In the genomic region with DNA sequence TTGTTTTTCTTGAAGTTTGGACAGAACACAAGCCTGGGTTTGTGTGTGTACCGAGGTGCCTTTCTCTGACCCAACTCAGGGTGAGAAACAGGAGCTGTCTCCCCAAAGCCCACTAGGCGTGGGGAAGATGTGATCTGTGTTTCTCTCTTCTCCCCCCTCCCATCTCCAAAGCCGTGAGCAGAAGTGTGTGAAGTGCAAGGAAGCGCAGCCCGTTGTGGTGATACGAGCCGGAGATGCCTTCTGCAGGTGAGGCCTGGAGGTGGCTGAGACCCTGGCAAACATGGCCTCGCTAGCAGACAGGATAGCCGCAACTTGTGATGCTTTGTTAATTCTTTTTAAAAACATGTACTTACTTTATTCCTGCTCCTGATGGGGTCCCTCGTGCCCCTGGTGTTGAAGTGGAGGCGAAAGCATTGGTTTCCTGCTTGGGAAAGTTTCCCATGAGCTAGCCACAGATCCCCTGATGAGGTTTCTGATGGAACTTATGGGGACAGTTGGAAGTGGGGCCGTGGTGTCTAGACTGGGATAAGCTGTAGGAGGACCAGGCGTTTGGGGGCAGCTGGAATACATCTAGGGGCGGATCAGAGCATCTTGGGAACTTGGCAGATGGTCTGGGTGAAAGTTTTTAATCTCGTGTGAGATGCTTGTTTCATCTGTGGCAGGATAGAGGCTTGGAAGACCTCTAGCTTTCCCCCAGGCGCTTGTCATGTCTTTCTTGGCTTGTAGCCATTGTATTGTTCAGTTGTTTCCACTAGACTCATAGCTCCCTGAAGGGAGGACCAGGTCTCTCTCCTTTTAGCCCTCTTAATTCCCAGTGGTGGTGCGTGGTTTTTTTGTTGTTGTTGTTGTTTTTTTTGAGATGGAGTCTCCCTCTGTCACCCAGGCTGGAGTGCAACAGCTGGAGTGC, we compare ENCODE assay signal across 9 cellular contexts. TPM values are rescaled to one million over a fixed set of nuclear protein-coding genes. Genes with fewer than 3 reads are reported as not detected.
DNase-seq lines count a peak whose midpoint lies in the region; ATAC-seq, FAIRE-seq and TF ChIP-seq lines count a peak whose summit lies in the region.
"Had no signal": no experiment of that assay in that cellular context is flagged by ENCODE, and none has a peak within 500 bp of the region (broad histone marks: within the 10 kb centered on the region; RNA-seq: fewer than 3 reads in every experiment).

No MANE protein-coding gene starts in this region.

- FAIRE-seq in keratinocyte (lab: Jason Lieb, UNC) = no peak
- FAIRE-seq: G401.6 had no signal

- intact Hi-C loops in activated CD4-positive, alpha-beta T cell treated with anti-CD3 and anti-CD28 coated beads, Interleukin-2, amount 10 ng/mL, durations not matched to agents 24 days and 14 days (cut with micrococcal nuclease) = loop anchor here (1.0 kb wide), 2 partner anchors 30 to 137 kb away; partner anchors contain the start of gene ZC3H18
- intact Hi-C loops in activated CD8-positive, alpha-beta T cell treated with anti-CD3 and anti-CD28 coated beads for 36 hours (cut with micrococcal nuclease) = no loop called here
- intact Hi-C loops in testis (cut with DNase I; ENCODE audit: low total_unique reads) = no loop called here

- H3K27ac ChIP-seq in keratinocyte (ENCODE audit: control insufficient read depth, insufficient read depth, low read length) (peak overlapping the region; percentile 58), testis (peak overlapping the region in 1 of 2 donors; percentile 22)

- CTCF ChIA-PET in activated CD8-positive, alpha-beta T cell treated with anti-CD3 and anti-CD28 coated beads for 36 hours (lab: Charles Lee) = interaction anchor here (0.8 to 1.9 kb wide), 4 partner anchors 10 to 36 kb away, joined by 3 to 9 read pairs (median 4); no protein-coding TSS in a partner anchor

- no peak for DNase-seq in activated CD4-positive, alpha-beta T cell treated with anti-CD3 and anti-CD28 coated beads, Interleukin-2, amount 10 ng/mL, durations not matched to agents 24 days and 14 days
- no peak for DNase-seq in activated CD4-positive, alpha-beta T cell treated with anti-CD3 and anti-CD28 coated beads, Interleukin-2, amount 50 U/mL, for 4 hours
- DNase-seq in activated CD8-positive, alpha-beta T cell treated with anti-CD3 and anti-CD28 coated beads for 36 hours = no peak
- DNase-seq in keratinocyte (ENCODE audit: low read depth, low spot score) (no peak), testis (no peak), dedifferentiated amniotic fluid mesenchymal stem cell (ENCODE audit: extremely low spot score) (no peak), GDM1 (lab: John Stamatoyannopoulos, UW) (no peak), NCI-H1436 treated with DMSO at 0.1 percent for 48 hours (lab: John Stamatoyannopoulos, UW) (no peak)

- peak overlapping the region; percentile 91 for H3K4me2 ChIP-seq in keratinocyte (ENCODE audit: control insufficient read depth, extremely low read depth, insufficient read depth, low read depth, low read length)

- H4K20me1 ChIP-seq in keratinocyte (ENCODE audit: control insufficient read depth, extremely low read depth, insufficient read depth, low read length) = no peaks in the 10 kb centered on the region

- H3K4me1 ChIP-seq in keratinocyte (ENCODE audit: control insufficient read depth, extremely low read depth, insufficient read depth, low read length) (peaks cover 9% of the 10 kb centered on the region), testis (peaks cover 25% of the 10 kb centered on the region)

- H3K4me3 ChIP-seq in keratinocyte (ENCODE audit: control insufficient read depth in 2 of 3, extremely low read depth in 1 of 3, insufficient read depth in 2 of 3, low read depth in 1 of 3, low read length in 3 of 3) = peak overlapping the region; percentile 92 to 97 (median 95)
- H3K4me3 ChIP-seq in testis = peak overlapping the region; percentile 92 to 98

- H3K9me1 ChIP-seq in keratinocyte (ENCODE audit: control insufficient read depth, extremely low read depth, insufficient read depth, low read length) = no peaks in the 10 kb centered on the region

- H3K9me3 ChIP-seq in keratinocyte (ENCODE audit: control insufficient read depth, low read depth, low read length) = no peaks in the 10 kb centered on the region
- no peaks in the 10 kb centered on the region for H3K9me3 ChIP-seq in testis

- peak overlapping the region; percentile 85 for H3K9ac ChIP-seq in keratinocyte (ENCODE audit: control insufficient read depth, extremely low read depth, insufficient read depth, low read length)

- H3K27me3 Mint-ChIP-seq in activated CD4-positive, alpha-beta T cell treated with anti-CD3 and anti-CD28 coated beads, Interleukin-2, amount 10 ng/mL, durations not matched to agents 24 days and 14 days = no peaks in the 10 kb centered on the region
- no peaks in the 10 kb centered on the region for H3K27me3 Mint-ChIP-seq in activated CD8-positive, alpha-beta T cell treated with anti-CD3 and anti-CD28 coated beads for 36 hours

- TF ChIP-seq CTCF in activated CD8-positive, alpha-beta T cell treated with anti-CD3 and anti-CD28 coated beads for 36 hours (IDR thresholded peaks at IDR 0.05) = no peak
- TF ChIP-seq CTCF in keratinocyte (optimal IDR thresholded peaks at IDR 0.05 in 1 of 3, IDR thresholded peaks at IDR 0.05 in 1 of 3, conservative IDR thresholded peaks at IDR 0.05 in 1 of 3; ENCODE audit: extremely low read depth in 1 of 3, insufficient read depth in 2 of 3, low read length in 3 of 3) (no peak), testis (IDR thresholded peaks at IDR 0.05) (no peak)

- TF ChIP-seq POLR2A in testis (IDR thresholded peaks at IDR 0.05) = no peak

- dilution Hi-C loops in keratinocyte (cut with MboI; ENCODE audit: extremely low pct_ligation_motif_present, low sequenced_read_pairs) = no loop called here

- peak overlapping the region; percentile 89 for H2AFZ ChIP-seq in keratinocyte (ENCODE audit: control insufficient read depth, low read length)

- peaks cover 23% of the 10 kb centered on the region for H3K79me2 ChIP-seq in keratinocyte (ENCODE audit: control insufficient read depth, insufficient read depth, low read length)

- peak overlapping the region; percentile 81 for H3K27ac Mint-ChIP-seq in activated CD4-positive, alpha-beta T cell treated with anti-CD3 and anti-CD28 coated beads, Interleukin-2, amount 10 ng/mL, durations not matched to agents 24 days and 14 days
- H3K27ac Mint-ChIP-seq in activated CD8-positive, alpha-beta T cell treated with anti-CD3 and anti-CD28 coated beads for 36 hours = peak overlapping the region; percentile 77

- no peaks in the 10 kb centered on the region for H3K9me3 Mint-ChIP-seq in activated CD4-positive, alpha-beta T cell treated with anti-CD3 and anti-CD28 coated beads, Interleukin-2, amount 10 ng/mL, durations not matched to agents 24 days and 14 days
- H3K9me3 Mint-ChIP-seq in activated CD8-positive, alpha-beta T cell treated with anti-CD3 and anti-CD28 coated beads for 36 hours = no peaks in the 10 kb centered on the region

- no peak for ATAC-seq in activated CD8-positive, alpha-beta T cell treated with anti-CD3 and anti-CD28 coated beads for 36 hours

- peaks cover 5 to 7% of the 10 kb centered on the region in 2 experiments for H3K36me3 ChIP-seq in keratinocyte (ENCODE audit: control insufficient read depth in 2 of 2, extremely low read depth in 1 of 2, insufficient read depth in 2 of 2, low read length in 2 of 2)
- H3K36me3 ChIP-seq in testis (ENCODE audit: low read depth, missing control alignments) = no peaks in the 10 kb centered on the region

- H3K4me3 Mint-ChIP-seq in activated CD4-positive, alpha-beta T cell treated with anti-CD3 and anti-CD28 coated beads, Interleukin-2, amount 10 ng/mL, durations not matched to agents 24 days and 14 days = peak overlapping the region; percentile 88
- H3K4me3 Mint-ChIP-seq in activated CD8-positive, alpha-beta T cell treated with anti-CD3 and anti-CD28 coated beads for 36 hours = peak overlapping the region; percentile 88

- POLR2A ChIA-PET in activated CD8-positive, alpha-beta T cell treated with anti-CD3 and anti-CD28 coated beads for 36 hours (lab: Charles Lee) = interaction anchor here (0.6 to 8.0 kb wide), 14 partner anchors 8 to 105 kb away, joined by 3 to 61 read pairs (median 4); partner anchors contain the start of genes APRT and SNAI3

- H3K36me3 Mint-ChIP-seq in activated CD4-positive, alpha-beta T cell treated with anti-CD3 and anti-CD28 coated beads, Interleukin-2, amount 10 ng/mL, durations not matched to agents 24 days and 14 days (ENCODE audit: low read depth) = peaks cover 12% of the 10 kb centered on the region
- H3K36me3 Mint-ChIP-seq in activated CD8-positive, alpha-beta T cell treated with anti-CD3 and anti-CD28 coated beads for 36 hours (ENCODE audit: low read depth) = peaks cover 12% of the 10 kb centered on the region

- WGBS in testis, 2 donors = 25 to 28% methylated on average over 17 of the region's 17 CpGs

- H3K27me3 ChIP-seq in keratinocyte (ENCODE audit: control insufficient read depth, extremely low read depth, insufficient read depth, low read length) = no peaks in the 10 kb centered on the region
- H3K27me3 ChIP-seq in testis = no peaks in the 10 kb centered on the region

- H3K4me1 Mint-ChIP-seq in activated CD4-positive, alpha-beta T cell treated with anti-CD3 and anti-CD28 coated beads, Interleukin-2, amount 10 ng/mL, durations not matched to agents 24 days and 14 days = peaks cover 34% of the 10 kb centered on the region
- H3K4me1 Mint-ChIP-seq in activated CD8-positive, alpha-beta T cell treated with anti-CD3 and anti-CD28 coated beads for 36 hours (ENCODE audit: low read depth) = peaks cover 28% of the 10 kb centered on the region

RNA-seq across cellular contexts. Expression of gene CTU2, which starts 0.9 kb away (rescaled TPM):
- total RNA-seq in activated CD4-positive, alpha-beta T cell treated with anti-CD3 and anti-CD28 coated beads, Interleukin-2, amount 10 ng/mL, durations not matched to agents 24 days and 14 days = 68.8 and 69.9 TPM in 2 replicates
- 10 to 100 TPM; 37.1 to 37.8 TPM for total RNA-seq in activated CD8-positive, alpha-beta T cell treated with anti-CD3 and anti-CD28 coated beads for 36 hours
- polyA plus RNA-seq in keratinocyte = 6.3 to 10.0 TPM (median 7.4 TPM) in 3 replicates
- 13.6 TPM for polyA plus RNA-seq in keratinocyte (2011; ENCODE audit: low read depth)
- 2.6 and 8.7 TPM in 2 replicates for polyA plus RNA-seq in keratinocyte (2011; cell fraction: cytosol; rRNA removed)
- polyA plus RNA-seq in keratinocyte (2011; cell fraction: nucleus; rRNA removed) = 8.2 and 11.1 TPM in 2 replicates
- 12.3 and 14.6 TPM in 2 replicates for polyA plus RNA-seq in keratinocyte (2012; ENCODE audit: low replicate concordance)
- 5.0 to 9.6 TPM (median 5.2 TPM) in 3 replicates for polyA minus RNA-seq in keratinocyte
- polyA minus RNA-seq in keratinocyte (2011; cell fraction: cytosol; rRNA and poly(A)+ RNA removed) = 29.7 TPM
- polyA minus RNA-seq in keratinocyte (2011; cell fraction: nucleus; rRNA and poly(A)+ RNA removed) = 6.5 and 7.2 TPM in 2 replicates
- 10 to 100 TPM; 24.8 to 25.4 TPM for total RNA-seq in testis
- 19.8 TPM for polyA plus RNA-seq in testis (ENCODE audit: insufficient read depth, low read depth, low replicate concordance)

RNA-seq across cellular contexts. Expression of gene RNF166, which starts 1.0 kb away (rescaled TPM):
- 47.3 and 49.7 TPM in 2 replicates for total RNA-seq in activated CD4-positive, alpha-beta T cell treated with anti-CD3 and anti-CD28 coated beads, Interleukin-2, amount 10 ng/mL, durations not matched to agents 24 days and 14 days
- 10 to 100 TPM; 80.7 to 82.4 TPM for total RNA-seq in activated CD8-positive, alpha-beta T cell treated with anti-CD3 and anti-CD28 coated beads for 36 hours
- polyA plus RNA-seq in keratinocyte (3.2 to 4.7 TPM (median 3.4 TPM) in 3 replicates), testis (ENCODE audit: insufficient read depth, low read depth, low replicate concordance) (18.3 TPM)
- polyA plus RNA-seq in keratinocyte (2011; ENCODE audit: low read depth) = 3.3 TPM
- 2.1 and 4.6 TPM in 2 replicates for polyA plus RNA-seq in keratinocyte (2011; cell fraction: cytosol; rRNA removed)
- polyA plus RNA-seq in keratinocyte (2011; cell fraction: nucleus; rRNA removed) = 5.0 and 8.5 TPM in 2 replicates
- polyA plus RNA-seq in keratinocyte (2012; ENCODE audit: low replicate concordance) = 4.0 and 4.4 TPM in 2 replicates
- polyA minus RNA-seq in keratinocyte = 2.0 to 8.1 TPM (median 2.4 TPM) in 3 replicates
- polyA minus RNA-seq in keratinocyte (2011; cell fraction: cytosol; rRNA and poly(A)+ RNA removed) = 10.2 TPM
- polyA minus RNA-seq in keratinocyte (2011; cell fraction: nucleus; rRNA and poly(A)+ RNA removed) = 3.8 and 4.0 TPM in 2 replicates
- 10 to 100 TPM; 37.4 to 41.3 TPM for total RNA-seq in testis

RNA-seq across cellular contexts. Expression of gene SNAI3, which starts 20.9 kb away (rescaled TPM):
- total RNA-seq in activated CD4-positive, alpha-beta T cell treated with anti-CD3 and anti-CD28 coated beads, Interleukin-2, amount 10 ng/mL, durations not matched to agents 24 days and 14 days = 3.0 and 3.3 TPM in 2 replicates
- 1 to 10 TPM; 5.2 to 5.3 TPM for total RNA-seq in activated CD8-positive, alpha-beta T cell treated with anti-CD3 and anti-CD28 coated beads for 36 hours
- polyA plus RNA-seq in keratinocyte = not detected in 3 replicates
- polyA plus RNA-seq in keratinocyte (2011; ENCODE audit: low read depth) = not detected
- not detected in 2 replicates for polyA plus RNA-seq in keratinocyte (2011; cell fraction: cytosol; rRNA removed)
- polyA plus RNA-seq in keratinocyte (2011; cell fraction: nucleus; rRNA removed) = not detected in 2 replicates
- polyA plus RNA-seq in keratinocyte (2012; ENCODE audit: low replicate concordance) = 0.11 TPM in 2 replicates
- not detected in 3 replicates for polyA minus RNA-seq in keratinocyte
- polyA minus RNA-seq in keratinocyte (2011; cell fraction: cytosol; rRNA and poly(A)+ RNA removed) = not detected
- polyA minus RNA-seq in keratinocyte (2011; cell fraction: nucleus; rRNA and poly(A)+ RNA removed) = not detected in 2 replicates
- 1 to 10 TPM; 2.5 to 3.0 TPM for total RNA-seq in testis
- polyA plus RNA-seq in testis (ENCODE audit: insufficient read depth, low read depth, low replicate concordance) = 1.3 TPM

RNA-seq across cellular contexts. Expression of gene MVD, which starts 44.3 kb away (rescaled TPM):
- total RNA-seq in activated CD4-positive, alpha-beta T cell treated with anti-CD3 and anti-CD28 coated beads, Interleukin-2, amount 10 ng/mL, durations not matched to agents 24 days and 14 days = 95.7 and 102 TPM in 2 replicates
- total RNA-seq in activated CD8-positive, alpha-beta T cell treated with anti-CD3 and anti-CD28 coated beads for 36 hours = 10 to 100 TPM; 83.1 to 89.9 TPM
- 59.6 to 85.7 TPM (median 70.6 TPM) in 3 replicates for polyA plus RNA-seq in keratinocyte
- 6.2 TPM for polyA plus RNA-seq in keratinocyte (2011; ENCODE audit: low read depth)
- 27.1 and 81.7 TPM in 2 replicates for polyA plus RNA-seq in keratinocyte (2011; cell fraction: cytosol; rRNA removed)
- polyA plus RNA-seq in keratinocyte (2011; cell fraction: nucleus; rRNA removed) = 85.4 and 108 TPM in 2 replicates
- 29.7 and 186 TPM in 2 replicates for polyA plus RNA-seq in keratinocyte (2012; ENCODE audit: low replicate concordance)
- polyA minus RNA-seq in keratinocyte = 29.4 to 82.0 TPM (median 32.6 TPM) in 3 replicates
- 113 TPM for polyA minus RNA-seq in keratinocyte (2011; cell fraction: cytosol; rRNA and poly(A)+ RNA removed)
- 43.2 and 50.2 TPM in 2 replicates for polyA minus RNA-seq in keratinocyte (2011; cell fraction: nucleus; rRNA and poly(A)+ RNA removed)
- total RNA-seq in testis = 10 to 100 TPM; 46.6 to 56.1 TPM
- polyA plus RNA-seq in testis (ENCODE audit: insufficient read depth, low read depth, low replicate concordance) = 100 TPM

RNA-seq across cellular contexts. Expression of gene CYBA, which starts 56.4 kb away (rescaled TPM):
- 222 and 228 TPM in 2 replicates for total RNA-seq in activated CD4-positive, alpha-beta T cell treated with anti-CD3 and anti-CD28 coated beads, Interleukin-2, amount 10 ng/mL, durations not matched to agents 24 days and 14 days
- 100 to 1,000 TPM; 230 to 236 TPM for total RNA-seq in activated CD8-positive, alpha-beta T cell treated with anti-CD3 and anti-CD28 coated beads for 36 hours
- polyA plus RNA-seq in keratinocyte (4.4 to 22.7 TPM (median 7.7 TPM) in 3 replicates), testis (ENCODE audit: insufficient read depth, low read depth, low replicate concordance) (40.0 TPM)
- 0.57 TPM for polyA plus RNA-seq in keratinocyte (2011; ENCODE audit: low read depth)
- 4.6 and 19.9 TPM in 2 replicates for polyA plus RNA-seq in keratinocyte (2011; cell fraction: cytosol; rRNA removed)
- polyA plus RNA-seq in keratinocyte (2011; cell fraction: nucleus; rRNA removed) = 14.9 and 28.4 TPM in 2 replicates
- 3.4 and 14.6 TPM in 2 replicates for polyA plus RNA-seq in keratinocyte (2012; ENCODE audit: low replicate concordance)
- 3.8 to 15.7 TPM (median 7.3 TPM) in 3 replicates for polyA minus RNA-seq in keratinocyte
- polyA minus RNA-seq in keratinocyte (2011; cell fraction: cytosol; rRNA and poly(A)+ RNA removed) = 40.9 TPM
- 13.5 and 14.9 TPM in 2 replicates for polyA minus RNA-seq in keratinocyte (2011; cell fraction: nucleus; rRNA and poly(A)+ RNA removed)
- 10 to 100 TPM; 11.7 to 34.9 TPM for total RNA-seq in testis
